ENCODE assay signal across 9 cellular contexts in the genomic region with DNA sequence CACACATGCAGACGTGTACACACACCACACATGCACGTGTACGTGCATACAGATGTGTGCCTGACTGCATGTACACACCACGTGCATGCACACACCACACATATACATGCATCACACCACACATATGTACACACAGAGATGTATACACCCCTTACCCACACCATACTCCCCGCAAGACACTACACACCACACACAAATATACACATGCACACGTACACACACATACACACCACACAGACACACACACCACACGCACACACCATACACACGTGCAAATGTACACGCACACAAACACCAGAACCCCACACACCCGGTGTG. TPM values are rescaled to one million over a fixed set of nuclear protein-coding genes. Genes with fewer than 3 reads are reported as not detected.
A peak's percentile ranks its signal among the peaks of the same experiment; 100 is the strongest.
DNase-seq lines count a peak whose midpoint lies in the region; ATAC-seq and TF ChIP-seq lines count a peak whose summit lies in the region.
"Had no signal": no experiment of that assay in that cellular context is flagged by ENCODE, and none has a peak within 500 bp of the region (broad histone marks: within the 10 kb centered on the region; RNA-seq: fewer than 3 reads in every experiment).

No MANE protein-coding gene starts in this region.

- WGBS in IMR-90 (ENCODE audit: extremely low coverage in 2 of 2, insufficient read length in 1 of 2), 2 experiments, result 89% methylated on average over 6 of the region's 10 CpGs; no CpG with 5 or more reads in 1 of the 2 experiments
- WGBS in adrenal gland, 4 donors, result 65 to 67% (median 65%) methylated on average over 6 to 10 of the region's 10 CpGs

- no peak overlapping the region for H4K91ac ChIP-seq in IMR-90 (ENCODE audit: insufficient read depth, low read depth, low read length)

- H3K9me1 ChIP-seq in IMR-90 (ENCODE audit: insufficient read depth, low read length), result no peaks in the 10 kb centered on the region

- in situ Hi-C loops in IMR-90 (cut with MboI; ENCODE audit: low sequenced_read_pairs), result no loop called here

- H3K36me3 ChIP-seq in IMR-90 (ENCODE audit: control insufficient read depth, insufficient read depth, low read length), result no peaks in the 10 kb centered on the region
- peaks cover 7 to 36% (median 23%) of the 10 kb centered on the region in 3 experiments for H3K36me3 ChIP-seq in naive thymus-derived CD4-positive, alpha-beta T cell (ENCODE audit: control insufficient read depth in 2 of 3, insufficient read depth in 3 of 3, low read length in 3 of 3)
- H3K36me3 ChIP-seq in adrenal gland (replicated peaks in 1 of 2), result no peaks in the 10 kb centered on the region

- H3K23ac ChIP-seq in IMR-90 (ENCODE audit: low read depth, low read length), result no peak overlapping the region

- H3K4me3 Mint-ChIP-seq in activated naive CD8-positive, alpha-beta T cell treated with anti-CD3 and anti-CD28 coated beads, Interleukin-2, amount 50 U/mL, for 24 hours, result peak overlapping the region; percentile 69
- H3K4me3 Mint-ChIP-seq in naive thymus-derived CD4-positive, alpha-beta T cell, result peak overlapping the region; percentile 67 to 91 (median 82)

- H3K27ac Mint-ChIP-seq in activated naive CD8-positive, alpha-beta T cell treated with anti-CD3 and anti-CD28 coated beads, Interleukin-2, amount 50 U/mL, for 24 hours, result peak overlapping the region; percentile 86
- H3K27ac Mint-ChIP-seq in naive thymus-derived CD4-positive, alpha-beta T cell, result peak overlapping the region; percentile 74 to 98 (median 93)

- TF ChIP-seq RAD21 in IMR-90 (IDR thresholded peaks at IDR 0.05; ENCODE audit: low read length), result no peak

- no peaks in the 10 kb centered on the region for H3K9me3 Mint-ChIP-seq in activated naive CD8-positive, alpha-beta T cell treated with anti-CD3 and anti-CD28 coated beads, Interleukin-2, amount 50 U/mL, for 24 hours
- H3K9me3 Mint-ChIP-seq in naive thymus-derived CD4-positive, alpha-beta T cell, result peaks cover 0 to 2% (median 0%) of the 10 kb centered on the region in 11 donors

- H3K27me3 ChIP-seq in IMR-90 (ENCODE audit: control insufficient read depth, insufficient read depth, low read length) (peaks cover 67% of the 10 kb centered on the region), adrenal gland (no peaks in the 10 kb centered on the region)
- H3K27me3 ChIP-seq in naive thymus-derived CD4-positive, alpha-beta T cell (ENCODE audit: control insufficient read depth in 2 of 2, insufficient read depth in 2 of 2, low read length in 2 of 2), result no peaks in the 10 kb centered on the region

- dilution Hi-C loops in IMR-90 (cut with HindIII; ENCODE audit: low sequenced_read_pairs, unreplicated experiment), result no loop called here

- H3K36me3 Mint-ChIP-seq in activated naive CD8-positive, alpha-beta T cell treated with anti-CD3 and anti-CD28 coated beads, Interleukin-2, amount 50 U/mL, for 24 hours (ENCODE audit: low read depth), result peaks cover 24% of the 10 kb centered on the region
- H3K36me3 Mint-ChIP-seq in naive thymus-derived CD4-positive, alpha-beta T cell, result peaks cover 0 to 32% (median 12%) of the 10 kb centered on the region in 5 donors

- no peak overlapping the region for H4K5ac ChIP-seq in IMR-90 (ENCODE audit: low read depth, low read length)

- H3K18ac ChIP-seq in IMR-90 (ENCODE audit: low read depth, low read length), result no peak overlapping the region

- H2BK5ac ChIP-seq in IMR-90 (ENCODE audit: low read depth, low read length, poor library complexity, severe bottlenecking), result no peak overlapping the region

- H3K56ac ChIP-seq in IMR-90 (ENCODE audit: extremely low read depth, insufficient read depth, low read length), result no peak overlapping the region

- H4K20me1 ChIP-seq in IMR-90 (ENCODE audit: insufficient read depth, low read length), result no peaks in the 10 kb centered on the region

- no TSS peak for BruUV-seq in IMR-90 (replicated peaks; lab: Mats Ljungman, UMichigan)

- intact Hi-C loops in IMR-90 (cut with micrococcal nuclease) (no loop called here), adrenal gland (cut with DNase I) (no loop called here)
- intact Hi-C loops in naive thymus-derived CD4-positive, alpha-beta T cell (cut with micrococcal nuclease), result loop anchor here in 1 of 2 donors (1.0 to 5.0 kb wide), 5 partner anchors 16 to 110 kb away; partner anchors contain the start of genes PTTG1IP, SUMO3 and UBE2G2

- peaks cover 6% of the 10 kb centered on the region; the same call in 1 of the 2 replicates for H3K4me1 ChIP-seq in IMR-90 (ENCODE audit: control insufficient read depth, insufficient read depth, low read length)
- H3K4me1 ChIP-seq in naive thymus-derived CD4-positive, alpha-beta T cell (ENCODE audit: control insufficient read depth in 2 of 2, insufficient read depth in 2 of 2, low read length in 2 of 2), result peaks cover 54 to 83% of the 10 kb centered on the region in 2 donors
- peaks cover 7 to 29% of the 10 kb centered on the region in 2 donors for H3K4me1 ChIP-seq in adrenal gland (replicated peaks in 1 of 2)
- H3K4me1 ChIP-seq: parathyroid adenoma had no signal

- H3K79me1 ChIP-seq in IMR-90 (ENCODE audit: low read depth in 1 of 2, low read length in 2 of 2), result no peaks in the 10 kb centered on the region

- no peak overlapping the region for H2BK15ac ChIP-seq in IMR-90 (ENCODE audit: low read depth, low read length)

- POLR2A ChIA-PET in IMR-90 (lab: Charles Lee; ENCODE audit: unreplicated experiment), result no interaction called here
- POLR2A ChIA-PET in naive thymus-derived CD4-positive, alpha-beta T cell (lab: Charles Lee), result interaction anchor here (0.7 to 17.4 kb wide), 13 partner anchors 9 to 253 kb away, joined by 3 to 569 read pairs (median 5); partner anchors contain the start of genes ITGB2, KRTAP12-3, PTTG1IP and SLX9

- ATAC-seq in IMR-90 (ENCODE audit: low read depth), result no peak
- no peak for ATAC-seq in activated naive CD8-positive, alpha-beta T cell treated with anti-CD3 and anti-CD28 coated beads, Interleukin-2, amount 50 U/mL, for 24 hours
- no peak for ATAC-seq in naive thymus-derived CD4-positive, alpha-beta T cell
- ATAC-seq in HG02870 (IDR thresholded peaks at IDR 0.05; ENCODE audit: unreplicated experiment), result no peak

- peak overlapping the region; percentile 50 for H2AK9ac ChIP-seq in IMR-90 (replicated peaks; ENCODE audit: low read depth, low read length, poor library complexity)

- no peak overlapping the region for H3K4me3 ChIP-seq in IMR-90 (ENCODE audit: insufficient read depth, low read depth, low read length)
- H3K4me3 ChIP-seq in naive thymus-derived CD4-positive, alpha-beta T cell (ENCODE audit: low read length), result peak overlapping the region; percentile 49
- no peak overlapping the region for H3K4me3 ChIP-seq in adrenal gland

- no peaks in the 10 kb centered on the region for H3K27me3 Mint-ChIP-seq in activated naive CD8-positive, alpha-beta T cell treated with anti-CD3 and anti-CD28 coated beads, Interleukin-2, amount 50 U/mL, for 24 hours
- no peaks in the 10 kb centered on the region for H3K27me3 Mint-ChIP-seq in naive thymus-derived CD4-positive, alpha-beta T cell

- H3K14ac ChIP-seq in IMR-90 (replicated peaks; ENCODE audit: low read depth, low read length), result no peak overlapping the region

- DNase-seq in IMR-90, result no peak
- DNase-seq in activated naive CD8-positive, alpha-beta T cell treated with anti-CD3 and anti-CD28 coated beads, Interleukin-2, amount 50 U/mL, for 24 hours, result no peak
- DNase-seq in naive thymus-derived CD4-positive, alpha-beta T cell, result no peak
- DNase-seq in SIG-M5 (lab: John Stamatoyannopoulos, UW), result no peak
- DNase-seq in amniotic stem cell (lab: John Stamatoyannopoulos, UW), result no peak
- no peak for DNase-seq in adrenal gland

- no peak overlapping the region for H3K4ac ChIP-seq in IMR-90 (ENCODE audit: low read depth, low read length)

- no peak overlapping the region for H3K4me2 ChIP-seq in IMR-90 (ENCODE audit: low read depth, low read length)

- TF ChIP-seq POLR2A in IMR-90 (IDR thresholded peaks at IDR 0.05; ENCODE audit: low read depth, low read length) (no peak), adrenal gland (IDR thresholded peaks at IDR 0.05) (no peak)

- TF ChIP-seq CTCF in C4-2B (conservative IDR thresholded peaks at IDR 0.05) (no peak), IMR-90 (conservative IDR thresholded peaks at IDR 0.05; ENCODE audit: low read depth, low read length) (no peak), adrenal gland (IDR thresholded peaks at IDR 0.05) (no peak)

- H2AFZ ChIP-seq in IMR-90 (replicated peaks; ENCODE audit: low read length, poor library complexity), result peak overlapping the region; percentile 14
- H2AFZ ChIP-seq: parathyroid adenoma had no signal

- no peaks in the 10 kb centered on the region for H3K9me3 ChIP-seq in IMR-90 (ENCODE audit: control insufficient read depth, insufficient read depth, low read length)
- no peaks in the 10 kb centered on the region for H3K9me3 ChIP-seq in naive thymus-derived CD4-positive, alpha-beta T cell (ENCODE audit: control insufficient read depth in 2 of 3, low read length in 3 of 3)
- no peaks in the 10 kb centered on the region for H3K9me3 ChIP-seq in adrenal gland (replicated peaks in 1 of 3)

- H2BK120ac ChIP-seq in IMR-90 (ENCODE audit: low read depth, low read length), result no peak overlapping the region

- H3K4me1 Mint-ChIP-seq in activated naive CD8-positive, alpha-beta T cell treated with anti-CD3 and anti-CD28 coated beads, Interleukin-2, amount 50 U/mL, for 24 hours, result peaks cover 69% of the 10 kb centered on the region
- H3K4me1 Mint-ChIP-seq in naive thymus-derived CD4-positive, alpha-beta T cell, result peaks cover 48 to 86% (median 60%) of the 10 kb centered on the region in 7 donors

- no peak overlapping the region for H2BK20ac ChIP-seq in IMR-90 (ENCODE audit: low read depth, low read length)

- no peak overlapping the region for H4K8ac ChIP-seq in IMR-90 (ENCODE audit: low read depth in 2 of 2, low read length in 2 of 2)

- CTCF ChIA-PET in IMR-90 (lab: Yijun Ruan, JAX), result no interaction called here
- CTCF ChIA-PET in naive thymus-derived CD4-positive, alpha-beta T cell (lab: Charles Lee), result interaction anchor here (0.6 to 5.9 kb wide), 8 partner anchors 10 to 827 kb away, joined by 3 to 44 read pairs (median 7); partner anchors contain the start of gene ITGB2

- peak overlapping the region; percentile 71 for H3K27ac ChIP-seq in C4-2B
- H3K27ac ChIP-seq in IMR-90 (ENCODE audit: insufficient read depth, low read length), result no peak overlapping the region
- H3K27ac ChIP-seq in naive thymus-derived CD4-positive, alpha-beta T cell (ENCODE audit: low read depth, low read length), result peak overlapping the region; percentile 80
- peak overlapping the region in 1 of 5 donors; percentile 51 for H3K27ac ChIP-seq in adrenal gland
- H3K27ac ChIP-seq: parathyroid adenoma had no signal

- H3K9ac ChIP-seq in IMR-90 (ENCODE audit: low read depth, low read length), result no peak overlapping the region
- H3K9ac ChIP-seq: parathyroid adenoma had no signal

- H2AK5ac ChIP-seq in IMR-90 (ENCODE audit: low read depth, low read length), result no peak overlapping the region; the same call in 1 of the 2 replicates

RNA-seq across cellular contexts. Expression of gene ITGB2, which starts 9.7 kb away (rescaled TPM):
- total RNA-seq in IMR-90 (2012; rRNA removed) (not detected in 2 replicates), adrenal gland (100 to 1,000 TPM in 4 of 8 donors, 10 to 100 TPM in 4; 68.2 to 212 (median 120) TPM)
- polyA plus RNA-seq in IMR-90 (2012; rRNA removed) (0.14 TPM in 1 of 2 replicates, not detected in the other), adrenal gland (100 to 1,000 TPM in 2 of 3 donors, 10 to 100 TPM in 1; 10.9 to 249 (median 101) TPM)
- polyA plus RNA-seq in IMR-90 (2012; cell fraction: cytosol; rRNA removed), result 0.06 and 0.15 TPM in 2 replicates
- 0.07 TPM in 1 of 2 replicates, not detected in the other for polyA plus RNA-seq in IMR-90 (2012; cell fraction: nucleus; rRNA removed; ENCODE audit: low replicate concordance)
- total RNA-seq in naive thymus-derived CD4-positive, alpha-beta T cell, result 100 to 1,000 TPM; 280 to 877 (median 371) TPM
- 100 to 1,000 TPM; 459 to 768 TPM for polyA plus RNA-seq in naive thymus-derived CD4-positive, alpha-beta T cell

RNA-seq across cellular contexts. Expression of gene SLX9, which starts 28.8 kb away (rescaled TPM):
- total RNA-seq in IMR-90 (2012; rRNA removed) (10.4 and 17.5 TPM in 2 replicates), adrenal gland (10 to 100 TPM; 11.1 to 45.3 (median 26.6) TPM)
- polyA plus RNA-seq in IMR-90 (2012; rRNA removed) (21.7 and 27.4 TPM in 2 replicates), adrenal gland (10 to 100 TPM; 13.1 to 22.8 (median 21.4) TPM)
- polyA plus RNA-seq in IMR-90 (2012; cell fraction: cytosol; rRNA removed), result 29.5 and 45.6 TPM in 2 replicates
- polyA plus RNA-seq in IMR-90 (2012; cell fraction: nucleus; rRNA removed; ENCODE audit: low replicate concordance), result 26.6 and 28.5 TPM in 2 replicates
- 10 to 100 TPM; 17.8 to 46.4 (median 20.6) TPM for total RNA-seq in naive thymus-derived CD4-positive, alpha-beta T cell
- 10 to 100 TPM; 13.2 to 14.9 TPM for polyA plus RNA-seq in naive thymus-derived CD4-positive, alpha-beta T cell

RNA-seq across cellular contexts. Expression of gene PTTG1IP, which starts 37.5 kb away (rescaled TPM):
- total RNA-seq in IMR-90 (2012; rRNA removed), result 194 and 230 TPM in 2 replicates
- 156 and 167 TPM in 2 replicates for polyA plus RNA-seq in IMR-90 (2012; rRNA removed)
- 112 and 137 TPM in 2 replicates for polyA plus RNA-seq in IMR-90 (2012; cell fraction: cytosol; rRNA removed)
- 67.9 and 125 TPM in 2 replicates for polyA plus RNA-seq in IMR-90 (2012; cell fraction: nucleus; rRNA removed; ENCODE audit: low replicate concordance)
- 100 to 1,000 TPM in 2 of 5 experiments, 10 to 100 TPM in 3; 83.8 to 122 (median 95.6) TPM for total RNA-seq in naive thymus-derived CD4-positive, alpha-beta T cell
- polyA plus RNA-seq in naive thymus-derived CD4-positive, alpha-beta T cell, result 10 to 100 TPM; 60.9 to 79.8 TPM
- 100 to 1,000 TPM; 114 to 467 (median 251) TPM for total RNA-seq in adrenal gland
- polyA plus RNA-seq in adrenal gland, result 100 to 1,000 TPM; 110 to 138 (median 118) TPM

Comparison
In these comparisons a context has a peak if more than half of its experiments do, and no peak if none do; other contexts are left out.
1. RNA of gene ITGB2, which starts 9.7 kb away (total RNA-seq): 280 to 877 TPM in naive thymus-derived CD4-positive, alpha-beta T cell and 68.2 to 212 TPM in adrenal gland; not detected in IMR-90; every median in the first group is over 10 times any median in the second.